12 cellular contexts compared by ENCODE assay signal in the genomic region with DNA sequence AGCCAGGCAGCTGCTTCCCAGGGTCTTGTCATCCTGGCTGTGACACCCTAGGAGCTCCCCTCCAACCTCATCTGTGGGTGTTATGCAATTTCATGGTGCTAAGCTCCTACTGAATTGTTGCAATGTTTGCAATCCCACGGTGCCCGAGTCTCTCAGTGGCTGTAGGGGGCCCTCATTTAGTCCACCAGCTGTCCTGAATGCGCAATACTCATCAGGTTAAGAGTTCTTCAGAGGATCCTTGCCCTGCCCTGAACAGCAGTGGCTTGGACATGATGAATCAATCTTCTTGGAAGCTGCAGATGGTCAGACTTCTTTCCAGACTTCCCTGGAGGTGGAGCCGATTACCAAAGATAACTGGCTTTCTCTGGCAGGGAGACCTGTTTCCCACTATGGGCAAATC.
DNase-seq lines count a peak whose midpoint lies in the region; ATAC-seq and TF ChIP-seq lines count a peak whose summit lies in the region.
"Had no signal": no experiment of that assay in that cellular context is flagged by ENCODE, and none has a peak within 500 bp of the region (broad histone marks: within the 10 kb centered on the region; RNA-seq: fewer than 3 reads in every experiment).

No MANE protein-coding gene starts in this region.

- H2BK120ac ChIP-seq in neuronal stem cell (ENCODE audit: low read depth, low read length) = no peak overlapping the region

- H3K14ac ChIP-seq in neuronal stem cell (ENCODE audit: low read length) = no peak overlapping the region

- H3K36me3 ChIP-seq in neuronal stem cell (replicated peaks in 1 of 2; ENCODE audit: control insufficient read depth in 2 of 2, insufficient read depth in 2 of 2, low read length in 2 of 2) = no peaks in the 10 kb centered on the region

- no peak overlapping the region for H4K8ac ChIP-seq in neuronal stem cell (ENCODE audit: low read depth, low read length)

- no peak for ATAC-seq in GM18519 (IDR thresholded peaks at IDR 0.05; ENCODE audit: low FRiP score, unreplicated experiment)
- no peak for ATAC-seq in GM18909 (IDR thresholded peaks at IDR 0.05; ENCODE audit: poor library complexity, unreplicated experiment)

- no peak overlapping the region for H3K9ac ChIP-seq in neuronal stem cell (ENCODE audit: low read depth, low read length, poor library complexity)

- peak; percentile 57 for DNase-seq in AG20443 (ENCODE audit: low spot score)
- peak; percentile 42 for DNase-seq in M059J (ENCODE audit: low read depth)
- peak; percentile 98 for DNase-seq in choroid plexus epithelial cell (ENCODE audit: low read depth)
- no peak for DNase-seq in neuronal stem cell (ENCODE audit: low spot score)
- DNase-seq in ureter (ENCODE audit: low spot score) = no peak
- no peak for DNase-seq in NOMO-1 treated with dmso at 0.1 percent for 144 hours (lab: John Stamatoyannopoulos, UW; ENCODE audit: unreplicated experiment)
- DNase-seq: foreskin melanocyte; islet precursor cell; stimulated activated CD4-positive, alpha-beta T cell treated with anti-CD3 and anti-CD28 coated beads, Interleukin-4, amount 100 ng/mL, for 1 hour had no signal

- no peak overlapping the region for H2AK5ac ChIP-seq in neuronal stem cell (ENCODE audit: low read depth, low read length)

- no peak overlapping the region for H2BK12ac ChIP-seq in neuronal stem cell (ENCODE audit: low read length)

- H3K27ac ChIP-seq in neuronal stem cell (replicated peaks; ENCODE audit: low read length) = no peak overlapping the region
- H3K27ac ChIP-seq: C4-2B had no signal

- no peaks in the 10 kb centered on the region for H3K27me3 ChIP-seq in neuronal stem cell (ENCODE audit: control insufficient read depth in 3 of 3, insufficient read depth in 3 of 3, low read depth in 1 of 3, low read length in 3 of 3)

- H3K79me1 ChIP-seq in neuronal stem cell (ENCODE audit: low read depth, low read length) = no peaks in the 10 kb centered on the region

- TF ChIP-seq CTCF in choroid plexus epithelial cell (conservative IDR thresholded peaks at IDR 0.05; ENCODE audit: low read depth, low read length) = no peak

- peaks cover 0 to 2% of the 10 kb centered on the region in 2 donors for H3K4me1 ChIP-seq in neuronal stem cell (ENCODE audit: control insufficient read depth in 2 of 2, insufficient read depth in 1 of 2, low read depth in 1 of 2, low read length in 2 of 2)

- no peak overlapping the region for H3K23ac ChIP-seq in neuronal stem cell (ENCODE audit: low read depth, low read length, poor library complexity)

- H3K9me3 ChIP-seq in neuronal stem cell (replicated peaks in 1 of 2; ENCODE audit: control insufficient read depth in 2 of 2, insufficient read depth in 1 of 2, low read depth in 1 of 2, low read length in 2 of 2) = no peaks in the 10 kb centered on the region

- no CpG with 5 or more reads among the region's 4 CpGs for WGBS in neuronal stem cell (ENCODE audit: extremely low coverage in 2 of 2, insufficient read length in 2 of 2, insufficient replicate concordance in 1 of 2), 2 donors

- no peak overlapping the region for H4K91ac ChIP-seq in neuronal stem cell (ENCODE audit: low read depth, low read length, poor library complexity)

- H2AFZ ChIP-seq in neuronal stem cell (ENCODE audit: low read length) = no peak overlapping the region

- peak overlapping the region; percentile 51 for H3K18ac ChIP-seq in neuronal stem cell (ENCODE audit: low read length)

- H3K4me3 ChIP-seq in choroid plexus epithelial cell (ENCODE audit: low read depth, low read length) (no peak overlapping the region), neuronal stem cell (ENCODE audit: low read length in 2 of 2) (no peak overlapping the region)

- no peak overlapping the region for H2BK5ac ChIP-seq in neuronal stem cell (ENCODE audit: low read length)

- H2BK15ac ChIP-seq in neuronal stem cell (ENCODE audit: low read length) = no peak overlapping the region

- H3K4me2 ChIP-seq in neuronal stem cell (ENCODE audit: insufficient read depth, low read length, poor library complexity, severe bottlenecking) = no peak overlapping the region

- H3K4ac ChIP-seq in neuronal stem cell (ENCODE audit: low read length) = no peak overlapping the region

Comparison
In these comparisons a context has a peak if more than half of its experiments do, and no peak if none do; other contexts are left out.
1. DNase-seq: peak in AG20443 (single experiment), M059J (single experiment) and choroid plexus epithelial cell (single experiment); none in neuronal stem cell (single experiment), ureter (single experiment) and NOMO-1 treated with dmso at 0.1 percent for 144 hours (single experiment).